In genomic region chr1:227335587-227336020, GRCh38 we compare ENCODE assay signal across 1 cellular context.
A peak's percentile ranks its signal among the peaks of the same experiment; 100 is the strongest.
TF ChIP-seq lines count a peak whose summit lies in the region.

No MANE protein-coding gene starts in this region.

TF ChIP-seq in K562, 482 proteins besides CTCF, POLR2A, EP300 and RAD21 (continued from another document and continues in another):
- TF ChIP-seq REST (CRISPR knock-in tag; IDR thresholded peaks at IDR 0.05; ENCODE audit: low read depth) (no peak), MIER1 (IDR thresholded peaks at IDR 0.05; ENCODE audit: low read depth) (no peak), ZNF778 (CRISPR knock-in tag; IDR thresholded peaks at IDR 0.05) (no peak), IRF2 (CRISPR knock-in tag; IDR thresholded peaks at IDR 0.05) (no peak), GABPB2 (CRISPR knock-in tag; conservative IDR thresholded peaks at IDR 0.05) (no peak), ZBTB8A (IDR thresholded peaks at IDR 0.05; ENCODE audit: partially characterized antibody) (no peak), RUNX1 (IDR thresholded peaks at IDR 0.05; ENCODE audit: low read depth) (no peak), ZNF592 (IDR thresholded peaks at IDR 0.05) (0 out of 2 replicates have a peak, but pooled peaks have one; percentile 42), NFRKB (IDR thresholded peaks at IDR 0.05; ENCODE audit: low read depth) (no peak), PKNOX1 (IDR thresholded peaks at IDR 0.05) (no peak), BCL6 (CRISPR knock-in tag; IDR thresholded peaks at IDR 0.05) (no peak), HNRNPLL (IDR thresholded peaks at IDR 0.05; ENCODE audit: low read depth, low read length, poor library complexity, severe bottlenecking) (no peak), HMG20A (CRISPR knock-in tag; conservative IDR thresholded peaks at IDR 0.05) (no peak), RBM15 (IDR thresholded peaks at IDR 0.05; ENCODE audit: insufficient read depth, low read length) (no peak), EHMT2 (IDR thresholded peaks at IDR 0.05) (no peak), VEZF1 (CRISPR knock-in tag; IDR thresholded peaks at IDR 0.05) (peak; percentile 57; the same call in 1 of the 2 replicates), XRCC4 (IDR thresholded peaks at IDR 0.05; ENCODE audit: extremely low read depth, insufficient read depth, insufficient read length) (no peak), TEAD1 (CRISPR knock-in tag; IDR thresholded peaks at IDR 0.05) (no peak), TRIM25 (IDR thresholded peaks at IDR 0.05; ENCODE audit: borderline replicate concordance) (no peak), DMBX1 (CRISPR knock-in tag; IDR thresholded peaks at IDR 0.05; ENCODE audit: borderline replicate concordance) (no peak), ZNF77 (CRISPR knock-in tag; IDR thresholded peaks at IDR 0.05) (0 out of 2 replicates have a peak, but pooled peaks have one; percentile 26), ZNF197 (CRISPR knock-in tag; IDR thresholded peaks at IDR 0.05; ENCODE audit: low read depth) (no peak), MTA1 (IDR thresholded peaks at IDR 0.05; ENCODE audit: borderline replicate concordance) (peak; percentile 84; the same call in 1 of the 2 replicates), CREB1 (IDR thresholded peaks at IDR 0.05) (peak; percentile 26; the same call in 1 of the 2 replicates), CREB1 (CRISPR knock-in tag; IDR thresholded peaks at IDR 0.05) (no peak; the same call in 1 of the 2 replicates), E2F6 (IDR thresholded peaks at IDR 0.05; ENCODE audit: borderline replicate concordance in 1 of 2, extremely low read depth in 1 of 2, insufficient read depth in 1 of 2, insufficient read length in 1 of 2, low read depth in 1 of 2, low read length in 1 of 2, poor library complexity in 1 of 2, severe bottlenecking in 1 of 2) (no peak), SP1 (CRISPR knock-in tag; IDR thresholded peaks at IDR 0.05) (peak; percentile 42; the same call in 1 of the 2 replicates), TSC22D4 (tag; IDR thresholded peaks at IDR 0.05) (no peak), FOXA1 (IDR thresholded peaks at IDR 0.05; ENCODE audit: borderline replicate concordance) (no peak), DACH1 (IDR thresholded peaks at IDR 0.05; ENCODE audit: partially characterized antibody) (no peak), ATF4 (CRISPR knock-in tag; IDR thresholded peaks at IDR 0.05) (no peak), PML (IDR thresholded peaks at IDR 0.05; ENCODE audit: low read length) (no peak), RBBP5 (IDR thresholded peaks at IDR 0.05; ENCODE audit: borderline replicate concordance, insufficient read depth, low read length, poor library complexity, severe bottlenecking) (peak; percentile 23), ZNF239 (CRISPR knock-in tag; IDR thresholded peaks at IDR 0.05) (peak; percentile 10; the same call in 1 of the 2 replicates), POU5F1 (IDR thresholded peaks at IDR 0.05; ENCODE audit: borderline replicate concordance, low read depth, low read length, partially characterized antibody) (no peak), ILK (tag; IDR thresholded peaks at IDR 0.05; ENCODE audit: borderline replicate concordance, low read depth) (no peak), FOXJ2 (tag; IDR thresholded peaks at IDR 0.05) (no peak), ATF6 (CRISPR knock-in tag; IDR thresholded peaks at IDR 0.05) (no peak), MLX (CRISPR knock-in tag; conservative IDR thresholded peaks at IDR 0.05) (no peak), ZSCAN29 (IDR thresholded peaks at IDR 0.05) (no peak), SLC30A9 (CRISPR knock-in tag; IDR thresholded peaks at IDR 0.05) (no peak), ZBTB2 (IDR thresholded peaks at IDR 0.05) (no peak), MBD1 (CRISPR knock-in tag; IDR thresholded peaks at IDR 0.05) (no peak), SMARCB1 (IDR thresholded peaks at IDR 0.05; ENCODE audit: insufficient read length, low read depth) (no peak)
